ENCODE assay signal across 8 cellular contexts in genomic region chr2:130245976-130246375, GRCh38. TPM values are rescaled to one million over a fixed set of nuclear protein-coding genes. Genes with fewer than 3 reads are reported as not detected.
"Had no signal": no experiment of that assay in that cellular context is flagged by ENCODE, and none has a peak within 500 bp of the region (broad histone marks: within the 10 kb centered on the region; RNA-seq: fewer than 3 reads in every experiment).

No MANE protein-coding gene starts in this region.

- DNase-seq: GM23248, GOT3, H7, HFFc6, IMR-90 had no signal

- H3K27ac ChIP-seq: GM23248, HL-60 had no signal

- ATAC-seq: HCT116 had no signal

- H3K4me3 ChIP-seq: GM23248, HAP-1 had no signal

- H3K4me1 ChIP-seq: HAP-1 had no signal

- H3K9ac ChIP-seq: GM23248 had no signal

- H3K9me3 ChIP-seq: HAP-1 had no signal

- H3K36me3 ChIP-seq: HAP-1 had no signal

- H2AFZ ChIP-seq: GM23248 had no signal

RNA-seq across cellular contexts. Expression of gene TUBA3E, which starts 47.7 kb away (rescaled TPM):
- total RNA-seq: GM23248, H7, HFFc6, IMR-90 had no signal
- polyA plus RNA-seq: GM23248, IMR-90 had no signal
